In the genomic region with DNA sequence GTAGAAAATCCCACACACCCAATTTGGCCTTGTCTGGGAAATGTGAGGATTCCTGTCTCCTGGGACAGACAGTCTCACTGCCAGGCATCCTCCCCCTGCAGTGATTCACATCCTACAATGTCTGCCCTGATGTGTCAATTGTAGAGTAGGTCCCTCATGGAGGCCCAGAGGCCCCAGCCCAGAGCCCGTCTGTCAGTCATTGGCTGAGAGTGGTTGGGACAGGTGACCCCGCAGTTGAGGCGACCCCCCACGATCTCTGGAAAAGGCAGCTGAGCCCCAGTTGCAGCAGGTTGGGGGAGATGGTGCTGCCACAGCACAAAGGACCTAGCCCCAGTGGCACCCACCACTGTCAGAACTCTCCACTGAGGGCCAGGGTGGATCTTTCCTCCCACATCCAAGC, we compare ENCODE assay signal across 15 cellular contexts.
DNase-seq lines count a peak whose midpoint lies in the region; ATAC-seq and TF ChIP-seq lines count a peak whose summit lies in the region.
"Had no signal": no experiment of that assay in that cellular context is flagged by ENCODE, and none has a peak within 500 bp of the region (broad histone marks: within the 10 kb centered on the region; RNA-seq: fewer than 3 reads in every experiment).

No MANE protein-coding gene starts in this region.

- peaks cover 49% of the 10 kb centered on the region for H3K4me1 ChIP-seq in PC-9 (replicated peaks; ENCODE audit: insufficient read depth)
- no peaks in the 10 kb centered on the region for H3K4me1 ChIP-seq in parathyroid adenoma

- CTCF ChIA-PET in PC-9 (lab: Charles Lee) = no interaction called here

- intact Hi-C loops in PC-9 (cut with micrococcal nuclease; ENCODE audit: unreplicated experiment) = no loop called here

- TF ChIP-seq CTCF in PC-9 (conservative IDR thresholded peaks at IDR 0.05) = no peak
- no peak for TF ChIP-seq CTCF in parathyroid adenoma (IDR thresholded peaks at IDR 0.05)

- TSS peak; percentile 90 for BruUV-seq in PC-9 (replicated peaks; lab: Mats Ljungman, UMichigan)

- H4K20me1 ChIP-seq in PC-9 (ENCODE audit: insufficient read depth) = no peaks in the 10 kb centered on the region

- H3K27ac ChIP-seq in PC-9 (no peak overlapping the region), epithelial cell of prostate (peak overlapping the region; percentile 26), parathyroid adenoma (no peak overlapping the region)

- POLR2A ChIA-PET in PC-9 (lab: Charles Lee; ENCODE audit: unreplicated experiment) = interaction anchor here (0.6 to 1.8 kb wide), 2 partner anchors 17 to 94 kb away, joined by 3 to 23 read pairs; no protein-coding TSS in a partner anchor

- H3K4me3 ChIP-seq in PC-9 (no peak overlapping the region), parathyroid adenoma (ENCODE audit: low read depth, low read length) (no peak overlapping the region)

- H3K36me3 ChIP-seq in PC-9 (ENCODE audit: low read depth) = no peaks in the 10 kb centered on the region
- no peaks in the 10 kb centered on the region for H3K36me3 ChIP-seq in parathyroid adenoma (ENCODE audit: control insufficient read depth, insufficient read depth, low read length)

- no peaks in the 10 kb centered on the region for H3K9me2 ChIP-seq in PC-9 (ENCODE audit: insufficient read depth)

- no peak overlapping the region for H3K9ac ChIP-seq in parathyroid adenoma

- H3K27me3 ChIP-seq in PC-9 (ENCODE audit: insufficient read depth, low read depth) (no peaks in the 10 kb centered on the region), parathyroid adenoma (ENCODE audit: control insufficient read depth, insufficient read depth, low read length) (no peaks in the 10 kb centered on the region)

- no peak for ATAC-seq in HG03045 (IDR thresholded peaks at IDR 0.05; ENCODE audit: unreplicated experiment)
- no peak for ATAC-seq in HG02678 (IDR thresholded peaks at IDR 0.05; ENCODE audit: unreplicated experiment)
- ATAC-seq: HCT116, T-cell had no signal

- no peaks in the 10 kb centered on the region for H3K79me2 ChIP-seq in PC-9 (ENCODE audit: low read depth)
- no peaks in the 10 kb centered on the region for H3K79me2 ChIP-seq in parathyroid adenoma

- H3F3A ChIP-seq in PC-9 (ENCODE audit: insufficient read depth, low read depth) = peaks cover 25% of the 10 kb centered on the region

- H3K4me2 ChIP-seq in PC-9 (peak overlapping the region; percentile 86; the same call in 1 of the 2 replicates), parathyroid adenoma (ENCODE audit: low read length) (peak overlapping the region; percentile 90)

- peak; percentile 55 for DNase-seq in ELR (ENCODE audit: low read depth)
- DNase-seq in PC-9 = no peak
- DNase-seq in epithelial cell of prostate (ENCODE audit: low read depth, low spot score) = no peak
- DNase-seq in activated CD8-positive, alpha-beta memory T cell treated with anti-CD3 and anti-CD28 coated beads, Interleukin-2, amount 50 U/mL, for 48 hours = no peak
- no peak for DNase-seq in NCI-H1417 treated with DMSO at 0.1 percent for 48 hours (lab: John Stamatoyannopoulos, UW)
- DNase-seq: amygdala; CD8-positive, alpha-beta memory T cell; effector CD8-positive, alpha-beta T cell; NCI-H2171; stimulated activated CD4-positive, alpha-beta T cell treated with anti-CD3 and anti-CD28 coated beads, Interleukin-2, amount 100 ng/mL, for 48 hours; T-cell had no signal

- H3K9me3 ChIP-seq in PC-9 (ENCODE audit: insufficient read depth, low read depth) (no peaks in the 10 kb centered on the region), parathyroid adenoma (ENCODE audit: control insufficient read depth, low read length) (no peaks in the 10 kb centered on the region)

- H2AFZ ChIP-seq in PC-9 (no peak overlapping the region), parathyroid adenoma (no peak overlapping the region)
